Comparison of ENCODE assay signal across 1 cellular context in genomic region chr12:40127408-40127807, GRCh38.
A peak's percentile ranks its signal among the peaks of the same experiment; 100 is the strongest.
TF ChIP-seq lines count a peak whose summit lies in the region.

No MANE protein-coding gene starts in this region.

TF ChIP-seq in HepG2, 621 proteins besides CTCF, POLR2A, EP300 and RAD21:
- no peak for TF ChIP-seq MTA3 (CRISPR knock-in tag; IDR thresholded peaks at IDR 0.05)
- TF ChIP-seq, protein P1, sequence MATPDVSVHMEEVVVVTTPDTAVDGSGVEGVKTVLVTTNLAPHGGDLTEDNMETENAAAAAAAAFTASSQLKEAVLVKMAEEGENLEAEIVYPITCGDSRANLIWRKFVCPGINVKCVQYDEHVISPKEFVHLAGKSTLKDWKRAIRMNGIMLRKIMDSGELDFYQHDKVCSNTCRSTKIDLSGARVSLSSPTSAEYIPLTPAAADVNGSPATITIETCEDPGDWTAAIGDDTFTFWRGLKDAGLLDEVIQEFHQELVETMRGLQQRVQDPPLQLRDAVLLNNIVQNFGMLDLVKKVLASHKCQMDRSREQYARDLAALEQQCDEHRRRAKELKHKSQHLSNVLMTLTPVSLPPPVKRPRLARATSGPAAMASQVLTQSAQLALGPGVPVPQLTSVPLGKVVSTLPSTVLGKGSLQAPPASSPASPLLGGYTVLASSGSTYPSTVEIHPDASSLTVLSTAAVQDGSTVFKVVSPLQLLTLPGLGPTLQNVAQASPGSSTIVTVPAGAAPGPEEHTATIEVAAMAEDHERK (CRISPR knock-in tag; IDR thresholded peaks at IDR 0.05; ENCODE audit: low read depth), result no peak
- TF ChIP-seq ARID2 (CRISPR knock-in tag; IDR thresholded peaks at IDR 0.05; ENCODE audit: borderline replicate concordance), result no peak
- peak; percentile 18 to 69; a peak in 3 of 4 replicates for TF ChIP-seq MAFK (conservative IDR thresholded peaks at IDR 0.05 in 1 of 2, IDR thresholded peaks at IDR 0.05 in 1 of 2; ENCODE audit: low read length in 2 of 2)
- no peak for TF ChIP-seq ZBTB2 (CRISPR knock-in tag; IDR thresholded peaks at IDR 0.05; ENCODE audit: low read depth)
- no peak for TF ChIP-seq ZNF616 (CRISPR knock-in tag; IDR thresholded peaks at IDR 0.05; ENCODE audit: low read depth)
- TF ChIP-seq ZBTB43 (CRISPR knock-in tag; conservative IDR thresholded peaks at IDR 0.05), result no peak
- TF ChIP-seq KLF9 (CRISPR knock-in tag; IDR thresholded peaks at IDR 0.05; ENCODE audit: low read depth), result no peak
- TF ChIP-seq MAFF (IDR thresholded peaks at IDR 0.05; ENCODE audit: low read depth, low read length), result peak; percentile 38; the same call in 1 of the 2 replicates
- no peak for TF ChIP-seq WIZ (CRISPR knock-in tag; IDR thresholded peaks at IDR 0.05)
TF ChIP-seq in HepG2: peak in this region for 2.
